In the genomic region with DNA sequence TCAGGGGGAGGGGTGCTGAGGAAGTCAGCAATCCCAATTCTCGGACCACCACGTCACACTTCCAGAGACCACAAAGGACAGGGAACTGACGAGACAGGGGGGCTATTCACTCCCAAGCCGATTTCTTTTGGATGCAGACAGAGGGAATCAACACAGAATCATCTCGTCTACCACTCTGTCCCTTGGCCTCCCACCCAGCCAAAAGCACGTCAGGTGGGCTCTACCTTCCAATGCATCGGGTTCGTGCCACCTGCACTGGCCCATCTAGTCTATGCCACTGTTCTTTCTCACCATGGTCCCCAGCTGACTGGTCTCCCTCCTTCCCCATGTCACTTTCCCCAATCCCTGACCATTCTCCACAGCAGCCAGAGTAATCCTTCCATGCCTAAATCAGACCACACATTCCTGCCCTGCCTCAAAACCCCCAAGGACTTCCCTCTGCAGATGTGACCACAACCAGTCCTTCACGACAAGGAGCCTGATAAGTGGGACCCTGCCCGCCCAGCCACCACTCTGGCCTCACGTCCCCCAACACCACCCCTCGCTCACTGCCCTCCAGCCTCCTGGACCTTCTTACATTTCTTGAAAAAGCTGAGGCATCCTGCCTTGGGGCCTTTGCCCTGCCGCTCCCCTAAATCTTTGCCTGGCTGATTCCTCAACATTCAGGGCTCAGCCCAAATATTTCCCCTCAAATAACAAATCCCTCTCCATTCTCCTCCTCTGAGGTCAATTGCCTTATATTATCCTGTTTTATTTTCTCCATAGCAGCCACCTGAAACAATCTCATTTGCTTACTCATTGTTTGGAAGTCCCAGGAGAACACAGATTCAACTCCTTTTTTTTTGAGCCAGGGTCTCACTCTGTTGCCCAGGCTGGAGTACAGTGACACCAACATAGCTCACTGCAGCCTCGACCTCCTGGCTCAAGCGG, we compare ENCODE assay signal across 1 cellular context.
TF ChIP-seq lines count a peak whose summit lies in the region.

No MANE protein-coding gene starts in this region.

TF ChIP-seq in WTC11, 78 proteins besides CTCF, POLR2A, EP300 and RAD21 (continued from another document):
- TF ChIP-seq TCF7 (CRISPR knock-in tag; IDR thresholded peaks at IDR 0.05; ENCODE audit: low read depth) (no peak), ZNF396 (CRISPR knock-in tag; IDR thresholded peaks at IDR 0.05; ENCODE audit: borderline replicate concordance) (no peak), ZNF425 (CRISPR knock-in tag; conservative IDR thresholded peaks at IDR 0.05) (no peak)
